8 cellular contexts compared by ENCODE assay signal in the genomic region with DNA sequence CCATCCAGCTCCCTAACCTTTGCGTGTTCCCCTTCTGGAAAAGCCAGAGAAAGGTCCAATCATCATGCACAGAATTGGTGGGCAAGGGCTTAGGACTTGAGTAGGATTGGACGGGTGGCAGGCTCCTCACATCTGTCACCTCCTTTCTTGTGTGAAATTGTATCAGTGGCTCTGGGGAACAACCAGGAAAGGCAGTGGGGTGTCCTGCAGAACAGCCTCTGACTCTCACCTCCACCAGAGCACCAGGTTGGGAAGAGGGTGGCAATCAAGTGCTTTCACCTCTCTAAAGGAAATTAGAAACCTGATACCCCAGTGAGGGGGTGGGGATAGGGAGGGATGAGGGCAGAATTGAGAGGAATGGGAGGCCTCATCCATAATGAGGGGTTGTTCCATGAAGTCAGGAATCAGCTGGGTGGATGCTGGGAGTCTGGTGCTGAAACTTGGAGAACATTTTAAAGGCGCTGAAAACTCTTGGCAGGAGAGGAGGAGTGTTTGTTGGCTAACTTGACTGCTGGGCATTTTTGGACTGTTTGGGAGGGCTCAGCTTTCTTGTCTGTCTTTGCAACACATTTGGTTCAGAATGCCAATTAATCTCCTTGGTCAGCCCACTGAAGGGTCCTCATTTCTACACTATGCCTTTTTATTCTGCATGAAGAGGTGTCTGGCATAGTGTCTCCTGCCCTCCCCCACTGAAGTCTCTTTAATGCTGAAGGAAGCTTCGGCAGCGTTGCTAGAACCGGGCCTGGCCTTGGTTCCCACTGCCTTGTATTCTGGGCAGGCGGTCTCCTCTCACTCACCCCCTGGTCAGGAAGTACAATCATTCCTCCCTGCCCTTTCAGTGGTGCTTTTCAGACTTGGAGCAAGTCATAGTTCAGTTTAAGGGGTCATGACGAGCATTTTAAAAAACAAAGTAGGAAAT. TPM values are rescaled to one million over a fixed set of nuclear protein-coding genes. Genes with fewer than 3 reads are reported as not detected.
DNase-seq lines count a peak whose midpoint lies in the region; ATAC-seq and TF ChIP-seq lines count a peak whose summit lies in the region.

No MANE protein-coding gene starts in this region.

- H3K27ac ChIP-seq in left ventricle myocardium inferior (replicated peaks): peak overlapping the region; percentile 72
- no peak overlapping the region for H3K27ac ChIP-seq in skeletal muscle tissue (ENCODE audit: low read depth, low read length)

- DNase-seq in AG20443 (ENCODE audit: low spot score) (peak; percentile 32), HS-27A (ENCODE audit: low read depth) (peak; percentile 14), left ventricle myocardium inferior (no peak), GM13976 (ENCODE audit: low spot score) (no peak)
- DNase-seq in activated CD4-positive, alpha-beta memory T cell treated with anti-CD3 and anti-CD28 coated beads, Interleukin-2, amount 10 ng/mL, durations not matched to agents 7 days and 5 days: no peak

- H3K9me3 ChIP-seq in left ventricle myocardium inferior (replicated peaks): no peaks in the 10 kb centered on the region
- no peaks in the 10 kb centered on the region for H3K9me3 ChIP-seq in skeletal muscle tissue (ENCODE audit: control insufficient read depth in 3 of 3, low read length in 3 of 3)

- in situ Hi-C loops in GM13976 (cut with MboI; ENCODE audit: low sequenced_read_pairs, unreplicated experiment): no loop called here

- H3K4me3 ChIP-seq in left ventricle myocardium inferior (peak overlapping the region; percentile 71), skeletal muscle tissue (ENCODE audit: low read length in 3 of 3) (peak overlapping the region in 2 of 3 donors; percentile 0 to 1)

- H3K27ac Mint-ChIP-seq in activated CD4-positive, alpha-beta memory T cell treated with anti-CD3 and anti-CD28 coated beads, Interleukin-2, amount 10 ng/mL, durations not matched to agents 7 days and 5 days: no peak overlapping the region

- ATAC-seq in GM19452 (IDR thresholded peaks at IDR 0.05; ENCODE audit: unreplicated experiment) (no peak), GM18498 (IDR thresholded peaks at IDR 0.05; ENCODE audit: unreplicated experiment) (no peak)

- H3K27me3 ChIP-seq in left ventricle myocardium inferior (ENCODE audit: low read depth): peaks cover 48% of the 10 kb centered on the region
- H3K27me3 ChIP-seq in skeletal muscle tissue (ENCODE audit: control insufficient read depth in 3 of 3, insufficient read depth in 3 of 3, low read length in 3 of 3): peaks cover 2 to 16% (median 14%) of the 10 kb centered on the region in 3 donors

- TF ChIP-seq CTCF in left ventricle myocardium inferior (IDR thresholded peaks at IDR 0.05; ENCODE audit: borderline replicate concordance) (no peak), GM13976 (IDR thresholded peaks at IDR 0.05; ENCODE audit: borderline replicate concordance, control extremely low read depth, extremely low read depth, insufficient read depth, missing control alignments) (no peak)

- peak overlapping the region in 1 of 3 donors; percentile 40 for H3K9ac ChIP-seq in skeletal muscle tissue (ENCODE audit: low read depth in 1 of 3, low read length in 3 of 3)

- H3K36me3 Mint-ChIP-seq in activated CD4-positive, alpha-beta memory T cell treated with anti-CD3 and anti-CD28 coated beads, Interleukin-2, amount 10 ng/mL, durations not matched to agents 7 days and 5 days (ENCODE audit: low read depth): peaks cover 24% of the 10 kb centered on the region

- peaks cover 31% of the 10 kb centered on the region for H3K4me1 Mint-ChIP-seq in activated CD4-positive, alpha-beta memory T cell treated with anti-CD3 and anti-CD28 coated beads, Interleukin-2, amount 10 ng/mL, durations not matched to agents 7 days and 5 days

- CTCF ChIA-PET in activated CD4-positive, alpha-beta memory T cell treated with anti-CD3 and anti-CD28 coated beads, Interleukin-2, amount 10 ng/mL, durations not matched to agents 7 days and 5 days (lab: Charles Lee): no interaction called here

- intact Hi-C loops in left ventricle myocardium inferior (cut with micrococcal nuclease): no loop called here

- POLR2A ChIA-PET in activated CD4-positive, alpha-beta memory T cell treated with anti-CD3 and anti-CD28 coated beads, Interleukin-2, amount 10 ng/mL, durations not matched to agents 7 days and 5 days (lab: Charles Lee): no interaction called here

- peak overlapping the region; percentile 82 for H3K4me3 Mint-ChIP-seq in activated CD4-positive, alpha-beta memory T cell treated with anti-CD3 and anti-CD28 coated beads, Interleukin-2, amount 10 ng/mL, durations not matched to agents 7 days and 5 days

- H3K4me1 ChIP-seq in left ventricle myocardium inferior (peaks cover 22% of the 10 kb centered on the region), skeletal muscle tissue (ENCODE audit: control insufficient read depth in 3 of 3, insufficient read depth in 3 of 3, low read length in 3 of 3) (peaks cover 16 to 25% (median 24%) of the 10 kb centered on the region in 3 donors)

- no peaks in the 10 kb centered on the region for H3K9me3 Mint-ChIP-seq in activated CD4-positive, alpha-beta memory T cell treated with anti-CD3 and anti-CD28 coated beads, Interleukin-2, amount 10 ng/mL, durations not matched to agents 7 days and 5 days

- peaks cover 29% of the 10 kb centered on the region for H3K27me3 Mint-ChIP-seq in activated CD4-positive, alpha-beta memory T cell treated with anti-CD3 and anti-CD28 coated beads, Interleukin-2, amount 10 ng/mL, durations not matched to agents 7 days and 5 days

- no peaks in the 10 kb centered on the region for H3K36me3 ChIP-seq in left ventricle myocardium inferior
- H3K36me3 ChIP-seq in skeletal muscle tissue (ENCODE audit: control insufficient read depth in 3 of 3, insufficient read depth in 3 of 3, low read length in 3 of 3): no peaks in the 10 kb centered on the region

RNA-seq across cellular contexts. Expression of gene PHGDH, which starts 2.1 kb away (rescaled TPM):
- total RNA-seq in activated CD4-positive, alpha-beta memory T cell treated with anti-CD3 and anti-CD28 coated beads, Interleukin-2, amount 10 ng/mL, durations not matched to agents 7 days and 5 days: 100 to 1,000 TPM; 132 to 143 TPM
- total RNA-seq in left ventricle myocardium inferior: 6.4 TPM
- 50.1 TPM for total RNA-seq in skeletal muscle tissue

RNA-seq across cellular contexts. Expression of gene HMGCS2, which starts 54.9 kb away (rescaled TPM):
- not detected for total RNA-seq in activated CD4-positive, alpha-beta memory T cell treated with anti-CD3 and anti-CD28 coated beads, Interleukin-2, amount 10 ng/mL, durations not matched to agents 7 days and 5 days
- total RNA-seq in left ventricle myocardium inferior (65.5 TPM), skeletal muscle tissue (2.1 TPM)

Comparison
In these comparisons a context has a peak if more than half of its experiments do, and no peak if none do; other contexts are left out.
1. DNase-seq: peak in AG20443 (single experiment) and HS-27A (single experiment); none in activated CD4-positive, alpha-beta memory T cell treated with anti-CD3 and anti-CD28 coated beads, Interleukin-2, amount 10 ng/mL, durations not matched to agents 7 days and 5 days (single experiment), left ventricle myocardium inferior (single experiment) and GM13976 (single experiment).
2. RNA of gene HMGCS2, which starts 54.9 kb away (total RNA-seq): 65.5 TPM in left ventricle myocardium inferior (single experiment); 2.1 TPM in skeletal muscle tissue (single experiment) and not detected in activated CD4-positive, alpha-beta memory T cell treated with anti-CD3 and anti-CD28 coated beads, Interleukin-2, amount 10 ng/mL, durations not matched to agents 7 days and 5 days; every median in the first group is over 10 times any median in the second.